Comparison of ENCODE assay signal across 1 cellular context in genomic region chr18:13179566-13180113, GRCh38.
A peak's percentile ranks its signal among the peaks of the same experiment; 100 is the strongest.
TF ChIP-seq lines count a peak whose summit lies in the region.

No MANE protein-coding gene starts in this region.

TF ChIP-seq in HepG2, 621 proteins besides CTCF, POLR2A, EP300 and RAD21 (continued from another document and continues in another):
- TF ChIP-seq ZNF263 (CRISPR knock-in tag; IDR thresholded peaks at IDR 0.05) (0 out of 2 replicates have a peak, but pooled peaks have one; percentile 35), ZFP90 (CRISPR knock-in tag; IDR thresholded peaks at IDR 0.05; ENCODE audit: borderline replicate concordance) (peak; percentile 70; the same call in 1 of the 2 replicates), SMAD3 (CRISPR knock-in tag; IDR thresholded peaks at IDR 0.05) (peak; percentile 92), ZMYM3 (CRISPR knock-in tag; IDR thresholded peaks at IDR 0.05) (peak; percentile 83; the same call in 1 of the 2 replicates), SIX1 (CRISPR knock-in tag; IDR thresholded peaks at IDR 0.05; ENCODE audit: borderline replicate concordance) (peak; percentile 94), AHDC1 (CRISPR knock-in tag; IDR thresholded peaks at IDR 0.05; ENCODE audit: borderline replicate concordance) (peak; percentile 89), ZNF629 (CRISPR knock-in tag; conservative IDR thresholded peaks at IDR 0.05) (peak; percentile 56), GFI1 (CRISPR knock-in tag; IDR thresholded peaks at IDR 0.05; ENCODE audit: borderline replicate concordance) (peak; percentile 60; the same call in 1 of the 2 replicates), MEIS2 (CRISPR knock-in tag; IDR thresholded peaks at IDR 0.05) (peak; percentile 89), CHCHD3 (CRISPR knock-in tag; IDR thresholded peaks at IDR 0.05) (no peak), YEATS2 (CRISPR knock-in tag; IDR thresholded peaks at IDR 0.05; ENCODE audit: borderline replicate concordance) (peak; percentile 71; the same call in 1 of the 2 replicates), NR2C2 (CRISPR knock-in tag; IDR thresholded peaks at IDR 0.05; ENCODE audit: borderline replicate concordance) (peak; percentile 43; the same call in 1 of the 2 replicates), ZNF878 (CRISPR knock-in tag; IDR thresholded peaks at IDR 0.05) (peak; percentile 79; the same call in 1 of the 2 replicates), ZNF766 (CRISPR knock-in tag; IDR thresholded peaks at IDR 0.05; ENCODE audit: borderline replicate concordance) (peak; percentile 49; the same call in 1 of the 2 replicates), KAT2B (IDR thresholded peaks at IDR 0.05; ENCODE audit: borderline replicate concordance, low read depth, low read length) (no peak), LCORL (IDR thresholded peaks at IDR 0.05) (peak; percentile 58; the same call in 1 of the 2 replicates), LCORL (CRISPR knock-in tag; IDR thresholded peaks at IDR 0.05) (peak; percentile 76), ZSCAN5A (CRISPR knock-in tag; IDR thresholded peaks at IDR 0.05; ENCODE audit: borderline replicate concordance) (peak; percentile 87), HDAC2 (CRISPR knock-in tag; IDR thresholded peaks at IDR 0.05) (peak; percentile 94), IKZF4 (CRISPR knock-in tag; IDR thresholded peaks at IDR 0.05; ENCODE audit: borderline replicate concordance, low read depth, not compliant biosample characterization) (no peak), AKNA (CRISPR knock-in tag; IDR thresholded peaks at IDR 0.05; ENCODE audit: borderline replicate concordance) (peak; percentile 76; the same call in 1 of the 2 replicates), ZNF317 (CRISPR knock-in tag; IDR thresholded peaks at IDR 0.05) (peak; percentile 81), GATA4 (IDR thresholded peaks at IDR 0.05; ENCODE audit: borderline replicate concordance, low read depth) (peak; percentile 47; the same call in 1 of the 2 replicates), SNAPC2 (CRISPR knock-in tag; IDR thresholded peaks at IDR 0.05) (peak; percentile 94), SALL2 (CRISPR knock-in tag; IDR thresholded peaks at IDR 0.05) (peak; percentile 58; the same call in 1 of the 2 replicates), CEBPG (CRISPR knock-in tag; IDR thresholded peaks at IDR 0.05) (peak; percentile 85), ZNF75D (CRISPR knock-in tag; IDR thresholded peaks at IDR 0.05; ENCODE audit: borderline replicate concordance) (no peak), ZNF792 (CRISPR knock-in tag; IDR thresholded peaks at IDR 0.05) (peak; percentile 58; the same call in 1 of the 2 replicates), ATF3 (CRISPR knock-in tag; IDR thresholded peaks at IDR 0.05) (peak; percentile 37; the same call in 1 of the 2 replicates), ZNF264 (CRISPR knock-in tag; IDR thresholded peaks at IDR 0.05) (peak; percentile 71), ZNF746 (CRISPR knock-in tag; IDR thresholded peaks at IDR 0.05) (peak; percentile 79), SRSF9 (IDR thresholded peaks at IDR 0.05; ENCODE audit: borderline replicate concordance, insufficient read depth, low read depth, low read length, poor library complexity, severe bottlenecking) (no peak)
- TF ChIP-seq, protein P1, sequence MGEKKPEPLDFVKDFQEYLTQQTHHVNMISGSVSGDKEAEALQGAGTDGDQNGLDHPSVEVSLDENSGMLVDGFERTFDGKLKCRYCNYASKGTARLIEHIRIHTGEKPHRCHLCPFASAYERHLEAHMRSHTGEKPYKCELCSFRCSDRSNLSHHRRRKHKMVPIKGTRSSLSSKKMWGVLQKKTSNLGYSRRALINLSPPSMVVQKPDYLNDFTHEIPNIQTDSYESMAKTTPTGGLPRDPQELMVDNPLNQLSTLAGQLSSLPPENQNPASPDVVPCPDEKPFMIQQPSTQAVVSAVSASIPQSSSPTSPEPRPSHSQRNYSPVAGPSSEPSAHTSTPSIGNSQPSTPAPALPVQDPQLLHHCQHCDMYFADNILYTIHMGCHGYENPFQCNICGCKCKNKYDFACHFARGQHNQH (CRISPR knock-in tag; IDR thresholded peaks at IDR 0.05), result peak; percentile 92
- TF ChIP-seq, protein P2, sequence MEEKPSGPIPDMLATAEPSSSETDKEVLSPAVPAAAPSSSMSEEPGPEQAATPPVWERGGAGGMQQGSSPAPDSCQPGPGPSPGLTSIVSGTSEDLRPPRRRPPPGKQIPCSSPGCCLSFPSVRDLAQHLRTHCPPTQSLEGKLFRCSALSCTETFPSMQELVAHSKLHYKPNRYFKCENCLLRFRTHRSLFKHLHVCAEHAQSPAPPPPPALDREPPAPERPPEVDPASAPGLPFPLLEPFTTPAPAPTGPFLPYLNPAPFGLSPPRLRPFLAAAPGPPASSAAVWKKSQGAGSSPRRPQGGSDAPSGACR (CRISPR knock-in tag; IDR thresholded peaks at IDR 0.05), result peak; percentile 77; the same call in 1 of the 2 replicates
- TF ChIP-seq, protein P3, sequence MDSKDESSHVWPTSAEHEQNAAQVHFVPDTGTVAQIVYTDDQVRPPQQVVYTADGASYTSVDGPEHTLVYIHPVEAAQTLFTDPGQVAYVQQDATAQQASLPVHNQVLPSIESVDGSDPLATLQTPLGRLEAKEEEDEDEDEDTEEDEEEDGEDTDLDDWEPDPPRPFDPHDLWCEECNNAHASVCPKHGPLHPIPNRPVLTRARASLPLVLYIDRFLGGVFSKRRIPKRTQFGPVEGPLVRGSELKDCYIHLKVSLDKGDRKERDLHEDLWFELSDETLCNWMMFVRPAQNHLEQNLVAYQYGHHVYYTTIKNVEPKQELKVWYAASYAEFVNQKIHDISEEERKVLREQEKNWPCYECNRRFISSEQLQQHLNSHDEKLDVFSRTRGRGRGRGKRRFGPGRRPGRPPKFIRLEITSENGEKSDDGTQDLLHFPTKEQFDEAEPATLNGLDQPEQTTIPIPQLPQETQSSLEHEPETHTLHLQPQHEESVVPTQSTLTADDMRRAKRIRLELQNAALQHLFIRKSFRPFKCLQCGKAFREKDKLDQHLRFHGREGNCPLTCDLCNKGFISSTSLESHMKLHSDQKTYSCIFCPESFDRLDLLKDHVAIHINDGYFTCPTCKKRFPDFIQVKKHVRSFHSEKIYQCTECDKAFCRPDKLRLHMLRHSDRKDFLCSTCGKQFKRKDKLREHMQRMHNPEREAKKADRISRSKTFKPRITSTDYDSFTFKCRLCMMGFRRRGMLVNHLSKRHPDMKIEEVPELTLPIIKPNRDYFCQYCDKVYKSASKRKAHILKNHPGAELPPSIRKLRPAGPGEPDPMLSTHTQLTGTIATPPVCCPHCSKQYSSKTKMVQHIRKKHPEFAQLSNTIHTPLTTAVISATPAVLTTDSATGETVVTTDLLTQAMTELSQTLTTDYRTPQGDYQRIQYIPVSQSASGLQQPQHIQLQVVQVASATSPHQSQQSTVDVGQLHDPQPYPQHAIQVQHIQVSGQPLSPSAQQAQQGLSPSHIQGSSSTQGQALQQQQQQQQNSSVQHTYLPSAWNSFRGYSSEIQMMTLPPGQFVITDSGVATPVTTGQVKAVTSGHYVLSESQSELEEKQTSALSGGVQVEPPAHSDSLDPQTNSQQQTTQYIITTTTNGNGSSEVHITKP (CRISPR knock-in tag; IDR thresholded peaks at IDR 0.05; ENCODE audit: low read depth), result peak; percentile 60; the same call in 1 of the 2 replicates
- TF ChIP-seq, protein P4, sequence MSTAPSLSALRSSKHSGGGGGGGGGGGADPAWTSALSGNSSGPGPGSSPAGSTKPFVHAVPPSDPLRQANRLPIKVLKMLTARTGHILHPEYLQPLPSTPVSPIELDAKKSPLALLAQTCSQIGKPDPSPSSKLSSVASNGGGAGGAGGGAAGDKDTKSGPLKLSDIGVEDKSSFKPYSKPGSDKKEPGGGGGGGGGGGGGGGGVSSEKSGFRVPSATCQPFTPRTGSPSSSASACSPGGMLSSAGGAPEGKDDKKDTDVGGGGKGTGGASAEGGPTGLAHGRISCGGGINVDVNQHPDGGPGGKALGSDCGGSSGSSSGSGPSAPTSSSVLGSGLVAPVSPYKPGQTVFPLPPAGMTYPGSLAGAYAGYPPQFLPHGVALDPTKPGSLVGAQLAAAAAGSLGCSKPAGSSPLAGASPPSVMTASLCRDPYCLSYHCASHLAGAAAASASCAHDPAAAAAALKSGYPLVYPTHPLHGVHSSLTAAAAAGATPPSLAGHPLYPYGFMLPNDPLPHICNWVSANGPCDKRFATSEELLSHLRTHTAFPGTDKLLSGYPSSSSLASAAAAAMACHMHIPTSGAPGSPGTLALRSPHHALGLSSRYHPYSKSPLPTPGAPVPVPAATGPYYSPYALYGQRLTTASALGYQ (CRISPR knock-in tag; IDR thresholded peaks at IDR 0.05), result peak; percentile 69; the same call in 1 of the 2 replicates
- TF ChIP-seq, protein P5, sequence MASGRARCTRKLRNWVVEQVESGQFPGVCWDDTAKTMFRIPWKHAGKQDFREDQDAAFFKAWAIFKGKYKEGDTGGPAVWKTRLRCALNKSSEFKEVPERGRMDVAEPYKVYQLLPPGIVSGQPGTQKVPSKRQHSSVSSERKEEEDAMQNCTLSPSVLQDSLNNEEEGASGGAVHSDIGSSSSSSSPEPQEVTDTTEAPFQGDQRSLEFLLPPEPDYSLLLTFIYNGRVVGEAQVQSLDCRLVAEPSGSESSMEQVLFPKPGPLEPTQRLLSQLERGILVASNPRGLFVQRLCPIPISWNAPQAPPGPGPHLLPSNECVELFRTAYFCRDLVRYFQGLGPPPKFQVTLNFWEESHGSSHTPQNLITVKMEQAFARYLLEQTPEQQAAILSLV (CRISPR knock-in tag; IDR thresholded peaks at IDR 0.05; ENCODE audit: borderline replicate concordance), result 0 out of 2 replicates have a peak, but pooled peaks have one; percentile 80
